Comparison of ENCODE assay signal across 17 cellular contexts in the genomic region with DNA sequence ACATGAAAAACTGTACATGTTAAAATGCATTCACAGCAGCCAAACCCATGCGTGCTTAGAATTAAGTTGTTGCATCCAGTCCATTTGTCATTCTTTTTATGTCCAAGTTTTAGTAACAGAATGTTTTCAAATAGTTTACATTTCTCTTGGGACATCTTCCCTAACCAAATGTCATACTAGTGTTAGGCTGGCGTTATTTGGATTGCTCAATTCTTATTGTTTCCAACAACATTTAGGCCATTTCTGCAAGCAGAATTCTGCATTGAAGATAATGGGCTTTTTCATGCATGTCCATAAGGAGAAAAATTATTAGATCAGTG.
DNase-seq lines count a peak whose midpoint lies in the region; ATAC-seq lines count a peak whose summit lies in the region.
"Had no signal": no experiment of that assay in that cellular context is flagged by ENCODE, and none has a peak within 500 bp of the region (broad histone marks: within the 10 kb centered on the region; RNA-seq: fewer than 3 reads in every experiment).

No MANE protein-coding gene starts in this region.

- H3K27ac Mint-ChIP-seq in activated T-helper 17 cell treated with anti-CD3 and anti-CD28 coated beads, Interleukin-2, amount 50 U/mL, for 72 hours, result no peak overlapping the region
- H3K27ac Mint-ChIP-seq: CD8-positive, alpha-beta T cell had no signal

- H3K4me3 Mint-ChIP-seq in activated T-helper 17 cell treated with anti-CD3 and anti-CD28 coated beads, Interleukin-2, amount 50 U/mL, for 72 hours, result no peak overlapping the region
- H3K4me3 Mint-ChIP-seq: CD8-positive, alpha-beta T cell had no signal

- intact Hi-C loops in sciatic nerve (cut with DNase I), result no loop called here

- no peaks in the 10 kb centered on the region for H3K9me3 Mint-ChIP-seq in activated T-helper 17 cell treated with anti-CD3 and anti-CD28 coated beads, Interleukin-2, amount 50 U/mL, for 72 hours
- H3K9me3 Mint-ChIP-seq: CD8-positive, alpha-beta T cell had no signal

- peak; percentile 61 for DNase-seq in AG20443 (ENCODE audit: low spot score)
- peak; percentile 38 for DNase-seq in LHCN-M2 (ENCODE audit: low read depth)
- DNase-seq in fibroblast of peridontal ligament (ENCODE audit: extremely low read depth), result peak; percentile 6
- no peak for DNase-seq in sciatic nerve (ENCODE audit: low spot score)
- no peak for DNase-seq in NCI-H774 (lab: John Stamatoyannopoulos, UW)
- DNase-seq: BE2C; CD8-positive, alpha-beta T cell; DMS79 treated with DMSO at 0.1 percent for 48 hours; GDM1; MM.1S; NCI-H1930; NCI-H2171; NCI-H510A; Peyer's patch; SHP77 treated with DMSO at 0.1 percent for 48 hours had no signal

- no peaks in the 10 kb centered on the region for H3K4me1 Mint-ChIP-seq in activated T-helper 17 cell treated with anti-CD3 and anti-CD28 coated beads, Interleukin-2, amount 50 U/mL, for 72 hours

- ATAC-seq in sciatic nerve, result peak; percentile 67
- no peak for ATAC-seq in activated T-helper 17 cell treated with anti-CD3 and anti-CD28 coated beads, Interleukin-2, amount 50 U/mL, for 72 hours (replicated peaks)
- ATAC-seq in GM19397 (IDR thresholded peaks at IDR 0.05; ENCODE audit: unreplicated experiment), result no peak
- ATAC-seq: CD8-positive, alpha-beta T cell had no signal

- no peaks in the 10 kb centered on the region for H3K36me3 Mint-ChIP-seq in activated T-helper 17 cell treated with anti-CD3 and anti-CD28 coated beads, Interleukin-2, amount 50 U/mL, for 72 hours (ENCODE audit: low read depth)
- H3K36me3 Mint-ChIP-seq: CD8-positive, alpha-beta T cell had no signal

- H3K27me3 Mint-ChIP-seq in activated T-helper 17 cell treated with anti-CD3 and anti-CD28 coated beads, Interleukin-2, amount 50 U/mL, for 72 hours, result peaks cover 20% of the 10 kb centered on the region

Comparison
In these comparisons a context has a peak if more than half of its experiments do, and no peak if none do; other contexts are left out.
1. DNase-seq: peak in AG20443 (single experiment), LHCN-M2 (single experiment) and fibroblast of peridontal ligament (single experiment); none in sciatic nerve (single experiment) and NCI-H774 (single experiment).